ENCODE assay signal across 11 cellular contexts in genomic region chr1:160625725-160626498, GRCh38. TPM values are rescaled to one million over a fixed set of nuclear protein-coding genes. Genes with fewer than 3 reads are reported as not detected.
DNase-seq lines count a peak whose midpoint lies in the region; ATAC-seq lines count a peak whose summit lies in the region.
"Had no signal": no experiment of that assay in that cellular context is flagged by ENCODE, and none has a peak within 500 bp of the region (broad histone marks: within the 10 kb centered on the region; RNA-seq: fewer than 3 reads in every experiment).

No MANE protein-coding gene starts in this region.

- no peaks in the 10 kb centered on the region for H3K27me3 ChIP-seq in BLaER1

- no peak for ATAC-seq in left cardiac atrium

- H3K4me2 ChIP-seq in BLaER1, result peak overlapping the region; percentile 95

- peak overlapping the region; percentile 44 for H3K4me3 ChIP-seq in BLaER1

- H3K9ac ChIP-seq in BLaER1, result peak overlapping the region; percentile 81

- H3K36me3 ChIP-seq in BLaER1, result peaks cover 53% of the 10 kb centered on the region

- H3K4me1 ChIP-seq in BLaER1, result peaks cover 95% of the 10 kb centered on the region

- H3K9me3 ChIP-seq in BLaER1, result no peaks in the 10 kb centered on the region

- intact Hi-C loops in left cardiac atrium (cut with DNase I), result no loop called here

- H3K27ac ChIP-seq in BLaER1, result peak overlapping the region; percentile 95
- H3K27ac ChIP-seq: epithelial cell of prostate had no signal

- no peaks in the 10 kb centered on the region for H4K20me1 ChIP-seq in BLaER1

- DNase-seq in NOMO-1 treated with dmso at 0.1 percent for 144 hours (lab: John Stamatoyannopoulos, UW; ENCODE audit: unreplicated experiment) (peak; percentile 3), midbrain (lab: John Stamatoyannopoulos, UW) (peak; percentile 1), D341Med (ENCODE audit: low spot score) (no peak), occipital lobe (lab: John Stamatoyannopoulos, UW) (no peak), NCI-H82 treated with DMSO at 0.1 percent for 48 hours (lab: John Stamatoyannopoulos, UW; ENCODE audit: unreplicated experiment) (no peak), left cardiac atrium (no peak)
- peak; percentile 82 for DNase-seq in activated CD8-positive, alpha-beta memory T cell treated with anti-CD3 and anti-CD28 coated beads, Interleukin-2, amount 50 U/mL, for 48 hours
- DNase-seq: NK-92 treated with Interleukin-12 subunit alpha and Interleukin-12 subunit beta, amount 100 ng/mL, for 24 hours had no signal

RNA-seq across cellular contexts. Expression of gene SLAMF1, which starts 20.9 kb away (rescaled TPM):
- total RNA-seq in occipital lobe, result not detected
- under 1 TPM; 0.91 to 0.94 TPM for total RNA-seq in left cardiac atrium
- total RNA-seq: lung microvascular endothelial cell had no signal

RNA-seq across cellular contexts. Expression of gene CD84, which starts 46.6 kb away (rescaled TPM):
- 2.2 TPM for total RNA-seq in occipital lobe
- 1 to 10 TPM; 4.8 to 7.7 TPM for total RNA-seq in left cardiac atrium
- total RNA-seq: lung microvascular endothelial cell had no signal

Comparison
In these comparisons a context has a peak if more than half of its experiments do, and no peak if none do; other contexts are left out.
1. DNase-seq: peak in NOMO-1 treated with dmso at 0.1 percent for 144 hours (single experiment), activated CD8-positive, alpha-beta memory T cell treated with anti-CD3 and anti-CD28 coated beads, Interleukin-2, amount 50 U/mL, for 48 hours (single experiment) and midbrain (single experiment); none in D341Med (single experiment), occipital lobe (single experiment), NCI-H82 treated with DMSO at 0.1 percent for 48 hours (single experiment) and left cardiac atrium (single experiment).